In genomic region chr2:197969391-197969893, GRCh38 we compare ENCODE assay signal across 14 cellular contexts.
DNase-seq lines count a peak whose midpoint lies in the region; ATAC-seq and TF ChIP-seq lines count a peak whose summit lies in the region.
"Had no signal": no experiment of that assay in that cellular context is flagged by ENCODE, and none has a peak within 500 bp of the region (broad histone marks: within the 10 kb centered on the region; RNA-seq: fewer than 3 reads in every experiment).

No MANE protein-coding gene starts in this region.

- H3K9me3 ChIP-seq in right atrium auricular region = peaks cover 0 to 16% of the 10 kb centered on the region in 2 donors
- peaks cover 0 to 20% (median 5%) of the 10 kb centered on the region in 12 donors for H3K9me3 ChIP-seq in heart left ventricle

- H3K27me3 ChIP-seq in right atrium auricular region (no peaks in the 10 kb centered on the region), heart left ventricle (no peaks in the 10 kb centered on the region)

- peaks cover 18% of the 10 kb centered on the region for H3K9me3 Mint-ChIP-seq in activated naive CD8-positive, alpha-beta T cell treated with anti-CD3 and anti-CD28 coated beads, Interleukin-2, amount 50 U/mL, for 24 hours
- H3K9me3 Mint-ChIP-seq in activated CD4-positive, alpha-beta memory T cell treated with anti-CD3 and anti-CD28 coated beads for 36 hours = peaks cover 18% of the 10 kb centered on the region
- peaks cover 18% of the 10 kb centered on the region for H3K9me3 Mint-ChIP-seq in activated T-helper 2 cell treated with anti-CD3 and anti-CD28 coated beads, Interferon-gamma antibody, Interleukin-2, Interleukin-4, amounts not matched to agents 10 μg/mL and 5 μg/mL and 100 μg/mL, durations not matched to agents 14 hours and 24 hours and 36 hours

- TF ChIP-seq CTCF in right atrium auricular region (IDR thresholded peaks at IDR 0.05) = no peak
- TF ChIP-seq CTCF in heart left ventricle (IDR thresholded peaks at IDR 0.05) = no peak

- H3K36me3 ChIP-seq in right atrium auricular region = no peaks in the 10 kb centered on the region
- no peaks in the 10 kb centered on the region for H3K36me3 ChIP-seq in heart left ventricle

- H3K27me3 Mint-ChIP-seq in activated naive CD8-positive, alpha-beta T cell treated with anti-CD3 and anti-CD28 coated beads, Interleukin-2, amount 50 U/mL, for 24 hours = no peaks in the 10 kb centered on the region
- H3K27me3 Mint-ChIP-seq in activated CD4-positive, alpha-beta memory T cell treated with anti-CD3 and anti-CD28 coated beads for 36 hours = no peaks in the 10 kb centered on the region
- H3K27me3 Mint-ChIP-seq in activated T-helper 2 cell treated with anti-CD3 and anti-CD28 coated beads, Interferon-gamma antibody, Interleukin-2, Interleukin-4, amounts not matched to agents 10 μg/mL and 5 μg/mL and 100 μg/mL, durations not matched to agents 14 hours and 24 hours and 36 hours (ENCODE audit: low read depth) = no peaks in the 10 kb centered on the region
- H3K27me3 Mint-ChIP-seq: activated B cell treated with CpG ODN at 0.5 μM for 24 hours; dendritic cell treated with granulocyte-macrophage colony-stimulating factor and Interleukin-4, amounts not matched to agents 40 ng/mL and 50 ng/mL, for 4 days had no signal

- no peak for TF ChIP-seq POLR2A in heart left ventricle (IDR thresholded peaks at IDR 0.05)

- H3K4me1 Mint-ChIP-seq in activated naive CD8-positive, alpha-beta T cell treated with anti-CD3 and anti-CD28 coated beads, Interleukin-2, amount 50 U/mL, for 24 hours = peaks cover 28% of the 10 kb centered on the region
- peaks cover 20% of the 10 kb centered on the region for H3K4me1 Mint-ChIP-seq in activated CD4-positive, alpha-beta memory T cell treated with anti-CD3 and anti-CD28 coated beads for 36 hours (ENCODE audit: low read depth)
- H3K4me1 Mint-ChIP-seq in activated T-helper 2 cell treated with anti-CD3 and anti-CD28 coated beads, Interferon-gamma antibody, Interleukin-2, Interleukin-4, amounts not matched to agents 10 μg/mL and 5 μg/mL and 100 μg/mL, durations not matched to agents 14 hours and 24 hours and 36 hours (ENCODE audit: low read depth) = peaks cover 13% of the 10 kb centered on the region
- H3K4me1 Mint-ChIP-seq: activated B cell treated with CpG ODN at 0.5 μM for 24 hours had no signal

- H3K27ac ChIP-seq in right atrium auricular region (no peak overlapping the region), heart left ventricle (no peak overlapping the region)
- H3K27ac ChIP-seq: C4-2B, SK-N-MC had no signal

- intact Hi-C loops in Right ventricle myocardium inferior (cut with DNase I) = no loop called here
- intact Hi-C loops in heart left ventricle (cut with DNase I) = loop anchor here in 2 of 10 donors (5.0 to 10.0 kb wide), 2 partner anchors 155 to 157 kb away; no protein-coding TSS in a partner anchor
- intact Hi-C loops in activated CD4-positive, alpha-beta memory T cell treated with anti-CD3 and anti-CD28 coated beads for 36 hours (cut with micrococcal nuclease) = loop anchor here (2.0 kb wide), 1 partner anchor 17 kb away; no protein-coding TSS in a partner anchor
- intact Hi-C loops in activated T-helper 2 cell treated with anti-CD3 and anti-CD28 coated beads, Interferon-gamma antibody, Interleukin-2, Interleukin-4, amounts not matched to agents 10 μg/mL and 5 μg/mL and 100 μg/mL, durations not matched to agents 14 hours and 24 hours and 36 hours (cut with micrococcal nuclease) = no loop called here

- DNase-seq in Right ventricle myocardium inferior (ENCODE audit: missing footprints) (no peak), right atrium auricular region (ENCODE audit: low spot score) (no peak), heart left ventricle (no peak), stromal cell of bone marrow (ENCODE audit: low read depth) (peak; percentile 19)
- no peak for DNase-seq in activated naive CD8-positive, alpha-beta T cell treated with anti-CD3 and anti-CD28 coated beads, Interleukin-2, amount 50 U/mL, for 24 hours
- no peak for DNase-seq in effector CD8-positive, alpha-beta T cell (lab: John Stamatoyannopoulos, UW)
- DNase-seq in activated CD4-positive, alpha-beta memory T cell treated with anti-CD3 and anti-CD28 coated beads for 36 hours = no peak
- DNase-seq in activated T-helper 2 cell treated with anti-CD3 and anti-CD28 coated beads, Interferon-gamma antibody, Interleukin-2, Interleukin-4, amounts not matched to agents 10 μg/mL and 5 μg/mL and 100 μg/mL, durations not matched to agents 14 hours and 24 hours and 36 hours (ENCODE audit: low spot score) = no peak
- DNase-seq: activated B cell treated with CpG ODN at 0.5 μM for 24 hours; activated effector memory CD4-positive, alpha-beta T cell treated with Interleukin-2 at 50 U/mL for 16 hours; NCI-H1930 had no signal

- H3K4me1 ChIP-seq in right atrium auricular region (peaks cover 0 to 8% of the 10 kb centered on the region in 2 donors), heart left ventricle (peaks cover 0 to 43% (median 13%) of the 10 kb centered on the region in 12 donors)

- CTCF ChIA-PET in activated CD4-positive, alpha-beta memory T cell treated with anti-CD3 and anti-CD28 coated beads for 36 hours (lab: Charles Lee) = no interaction called here

- H3K27ac Mint-ChIP-seq in activated naive CD8-positive, alpha-beta T cell treated with anti-CD3 and anti-CD28 coated beads, Interleukin-2, amount 50 U/mL, for 24 hours = peak overlapping the region; percentile 78
- no peak overlapping the region for H3K27ac Mint-ChIP-seq in activated CD4-positive, alpha-beta memory T cell treated with anti-CD3 and anti-CD28 coated beads for 36 hours
- no peak overlapping the region for H3K27ac Mint-ChIP-seq in activated T-helper 2 cell treated with anti-CD3 and anti-CD28 coated beads, Interferon-gamma antibody, Interleukin-2, Interleukin-4, amounts not matched to agents 10 μg/mL and 5 μg/mL and 100 μg/mL, durations not matched to agents 14 hours and 24 hours and 36 hours
- H3K27ac Mint-ChIP-seq: activated B cell treated with CpG ODN at 0.5 μM for 24 hours; dendritic cell treated with granulocyte-macrophage colony-stimulating factor and Interleukin-4, amounts not matched to agents 40 ng/mL and 50 ng/mL, for 4 days had no signal

- H3K4me3 Mint-ChIP-seq in activated naive CD8-positive, alpha-beta T cell treated with anti-CD3 and anti-CD28 coated beads, Interleukin-2, amount 50 U/mL, for 24 hours = peak overlapping the region; percentile 5
- no peak overlapping the region for H3K4me3 Mint-ChIP-seq in activated CD4-positive, alpha-beta memory T cell treated with anti-CD3 and anti-CD28 coated beads for 36 hours
- no peak overlapping the region for H3K4me3 Mint-ChIP-seq in activated T-helper 2 cell treated with anti-CD3 and anti-CD28 coated beads, Interferon-gamma antibody, Interleukin-2, Interleukin-4, amounts not matched to agents 10 μg/mL and 5 μg/mL and 100 μg/mL, durations not matched to agents 14 hours and 24 hours and 36 hours (ENCODE audit: low read depth)
- H3K4me3 Mint-ChIP-seq: activated B cell treated with CpG ODN at 0.5 μM for 24 hours; dendritic cell treated with granulocyte-macrophage colony-stimulating factor and Interleukin-4, amounts not matched to agents 40 ng/mL and 50 ng/mL, for 4 days had no signal

- ATAC-seq in Right ventricle myocardium inferior = peak; percentile 86
- ATAC-seq in activated naive CD8-positive, alpha-beta T cell treated with anti-CD3 and anti-CD28 coated beads, Interleukin-2, amount 50 U/mL, for 24 hours = peak; percentile 89
- peak; percentile 66 to 91 (median 82) for ATAC-seq in heart left ventricle

- POLR2A ChIA-PET in activated CD4-positive, alpha-beta memory T cell treated with anti-CD3 and anti-CD28 coated beads for 36 hours (lab: Charles Lee) = no interaction called here

- peaks cover 15% of the 10 kb centered on the region for H3K36me3 Mint-ChIP-seq in activated naive CD8-positive, alpha-beta T cell treated with anti-CD3 and anti-CD28 coated beads, Interleukin-2, amount 50 U/mL, for 24 hours (ENCODE audit: low read depth)
- H3K36me3 Mint-ChIP-seq in activated CD4-positive, alpha-beta memory T cell treated with anti-CD3 and anti-CD28 coated beads for 36 hours = peaks cover 16% of the 10 kb centered on the region
- peaks cover 15% of the 10 kb centered on the region for H3K36me3 Mint-ChIP-seq in activated T-helper 2 cell treated with anti-CD3 and anti-CD28 coated beads, Interferon-gamma antibody, Interleukin-2, Interleukin-4, amounts not matched to agents 10 μg/mL and 5 μg/mL and 100 μg/mL, durations not matched to agents 14 hours and 24 hours and 36 hours (ENCODE audit: low read depth)

- no peak overlapping the region for H3K4me3 ChIP-seq in right atrium auricular region
- no peak overlapping the region for H3K4me3 ChIP-seq in heart left ventricle
- H3K4me3 ChIP-seq: SK-N-MC had no signal
